In genomic region chr6:69848552-69848951, GRCh38 we compare ENCODE assay signal across 15 cellular contexts. TPM values are rescaled to one million over a fixed set of nuclear protein-coding genes. Genes with fewer than 3 reads are reported as not detected.
"Had no signal": no experiment of that assay in that cellular context is flagged by ENCODE, and none has a peak within 500 bp of the region (broad histone marks: within the 10 kb centered on the region; RNA-seq: fewer than 3 reads in every experiment).

No MANE protein-coding gene starts in this region.

- H3K27ac Mint-ChIP-seq: activated CD4-positive, alpha-beta T cell treated with anti-CD3 and anti-CD28 coated beads, Interleukin-2, amount 10 ng/mL, durations not matched to agents 7 days and 5 days; activated naive CD8-positive, alpha-beta T cell had no signal

- ATAC-seq: body of pancreas, esophagus mucosa, left cardiac atrium, lower lobe of right lung had no signal

- H3K27me3 ChIP-seq: body of pancreas, sigmoid colon had no signal

- H3K4me3 Mint-ChIP-seq: activated CD4-positive, alpha-beta T cell treated with anti-CD3 and anti-CD28 coated beads, Interleukin-2, amount 10 ng/mL, durations not matched to agents 7 days and 5 days; activated naive CD8-positive, alpha-beta T cell; neural crest cell had no signal

- DNase-seq: activated CD4-positive, alpha-beta T cell treated with anti-CD3 and anti-CD28 coated beads, Interleukin-2, amount 10 ng/mL, durations not matched to agents 7 days and 5 days; activated CD8-positive, alpha-beta memory T cell treated with anti-CD3 and anti-CD28 coated beads, Interleukin-2, amount 50 U/mL, for 48 hours; activated gamma-delta T cell treated with Interleukin-2 at 50 U/mL for 16 hours; amniotic stem cell; body of pancreas; caudate nucleus; left cardiac atrium; lower lobe of right lung; sigmoid colon; stimulated activated CD4-positive, alpha-beta T cell treated with anti-CD3 and anti-CD28 coated beads, Interleukin-1b, Interleukin-23, amount 100 ng/mL, for 48 hours had no signal

- H3K4me1 Mint-ChIP-seq: activated CD4-positive, alpha-beta T cell treated with anti-CD3 and anti-CD28 coated beads, Interleukin-2, amount 10 ng/mL, durations not matched to agents 7 days and 5 days; neural crest cell had no signal

- H3K27ac ChIP-seq: body of pancreas, lower lobe of right lung, sigmoid colon, thoracic aorta had no signal

- H3K9me3 Mint-ChIP-seq: activated CD4-positive, alpha-beta T cell treated with anti-CD3 and anti-CD28 coated beads, Interleukin-2, amount 10 ng/mL, durations not matched to agents 7 days and 5 days had no signal

- H3K36me3 ChIP-seq: lower lobe of right lung, sigmoid colon, thoracic aorta had no signal

- H3K9me3 ChIP-seq: body of pancreas, lower lobe of right lung had no signal

- H3K4me1 ChIP-seq: lower lobe of right lung, sigmoid colon had no signal

- H3K4me3 ChIP-seq: body of pancreas, lower lobe of right lung, sigmoid colon, thoracic aorta had no signal

RNA-seq across cellular contexts. Expression of gene COL19A1, which starts 17.8 kb away (rescaled TPM):
- total RNA-seq: activated CD4-positive, alpha-beta T cell treated with anti-CD3 and anti-CD28 coated beads, Interleukin-2, amount 10 ng/mL, durations not matched to agents 7 days and 5 days; lower lobe of right lung; osteocyte had no signal
